28 cellular contexts compared by ENCODE assay signal in the genomic region with DNA sequence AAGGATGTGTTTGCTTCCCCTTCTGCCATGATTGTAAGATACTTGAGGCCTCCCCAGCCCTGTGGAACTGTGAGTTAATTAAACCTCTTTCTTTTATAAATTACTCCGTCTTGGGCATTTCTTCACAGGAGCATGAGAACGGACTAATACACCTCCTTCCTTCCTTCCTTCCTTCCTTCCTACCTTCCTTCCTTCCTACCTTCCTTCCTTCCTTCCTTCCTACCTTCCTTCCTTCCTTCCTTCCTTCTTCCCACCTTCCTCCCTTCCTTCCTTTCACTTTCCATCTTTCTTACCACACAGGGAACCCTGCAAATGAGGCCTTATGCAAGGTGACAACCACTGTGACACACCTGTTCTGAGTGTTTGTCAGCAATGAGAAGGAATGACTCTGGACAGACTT.
DNase-seq lines count a peak whose midpoint lies in the region; ATAC-seq, FAIRE-seq and TF ChIP-seq lines count a peak whose summit lies in the region.
"Had no signal": no experiment of that assay in that cellular context is flagged by ENCODE, and none has a peak within 500 bp of the region (broad histone marks: within the 10 kb centered on the region; RNA-seq: fewer than 3 reads in every experiment).

No MANE protein-coding gene starts in this region.

- H3K27ac Mint-ChIP-seq in activated naive CD8-positive, alpha-beta T cell treated with anti-CD3 and anti-CD28 coated beads, Interleukin-2, amount 10 ng/mL, durations not matched to agents 7 days and 5 days: peak overlapping the region; percentile 70
- no peak overlapping the region for H3K27ac Mint-ChIP-seq in activated naive CD8-positive, alpha-beta T cell treated with anti-CD3 and anti-CD28 coated beads, Interleukin-2, amount 50 U/mL, for 24 hours
- peak overlapping the region; percentile 63 for H3K27ac Mint-ChIP-seq in stimulated activated memory B cell treated with anti-CD40 and anti-IgM and Interleukin-4, amounts not matched to agents 10 μg/mL and 1 μg/mL and 100 μg/mL, for 72 hours
- H3K27ac Mint-ChIP-seq: activated CD4-positive, alpha-beta T cell treated with anti-CD3 and anti-CD28 coated beads, Interleukin-2, amount 10 ng/mL, durations not matched to agents 24 days and 14 days; GM23338; progenitor cell of endocrine pancreas; stimulated activated naive CD8-positive, alpha-beta T cell treated with anti-CD3 and anti-CD28 coated beads, Interleukin-15, amount 100 ng/mL, for 72 hours had no signal

- H4K20me1 ChIP-seq in GM12878 (ENCODE audit: control insufficient read depth, insufficient read depth): no peaks in the 10 kb centered on the region

- intact Hi-C loops in GM12878 (cut with micrococcal nuclease; ENCODE audit: unreplicated experiment) (no loop called here), mucosa of descending colon (cut with DNase I, micrococcal nuclease) (no loop called here)

- DNase-seq in activated naive CD8-positive, alpha-beta T cell treated with anti-CD3 and anti-CD28 coated beads, Interleukin-2, amount 10 ng/mL, durations not matched to agents 7 days and 5 days: no peak
- DNase-seq in activated naive CD8-positive, alpha-beta T cell treated with anti-CD3 and anti-CD28 coated beads, Interleukin-2, amount 50 U/mL, for 24 hours: no peak
- DNase-seq in GM12878 (ENCODE audit: low read depth, low spot score): no peak
- no peak for DNase-seq in mucosa of descending colon
- no peak for DNase-seq in DMS153 (lab: John Stamatoyannopoulos, UW)
- DNase-seq in HPDE6-E6E7 (ENCODE audit: extremely low spot score): no peak
- DNase-seq: 8988T; activated CD4-positive, alpha-beta T cell treated with anti-CD3 and anti-CD28 coated beads, Interleukin-2, amount 10 ng/mL, durations not matched to agents 24 days and 14 days; activated gamma-delta T cell; activated T-cell treated with anti-CD3 and anti-CD28 coated beads, Interleukin-2, amount 50 U/mL, for 1 hour; adrenal gland; brain microvascular endothelial cell; DMS79 treated with DMSO at 0.1 percent for 48 hours; NCI-H1092 treated with DMSO at 0.1 percent for 48 hours; NCI-H187 treated with DMSO at 0.1 percent for 48 hours; NCI-H524; NK-92 treated with Interleukin-12 subunit alpha and Interleukin-12 subunit beta, amount 100 ng/mL, for 24 hours; PC-9; Right ventricle myocardium superior; sigmoid colon; stimulated activated naive CD8-positive, alpha-beta T cell treated with anti-CD3 and anti-CD28 coated beads, Interleukin-15, amount 100 ng/mL, for 72 hours had no signal

- SMC1A ChIA-PET in GM12878 (lab: Charles Lee; ENCODE audit: uncharacterized antibody, unreplicated experiment): no interaction called here

- TF ChIP-seq CTCF in GM12878 (IDR thresholded peaks at IDR 0.05 in 2 of 3, conservative IDR thresholded peaks at IDR 0.05 in 1 of 3; ENCODE audit: control insufficient read depth in 2 of 3, extremely low read depth in 1 of 3, insufficient read depth in 1 of 3, low read depth in 3 of 3, low read length in 3 of 3): no peak
- no peak for TF ChIP-seq CTCF in liver (IDR thresholded peaks at IDR 0.05; ENCODE audit: low read depth, low read length, missing input control)
- TF ChIP-seq CTCF in mucosa of descending colon (IDR thresholded peaks at IDR 0.05): no peak

- H3K4me2 ChIP-seq in GM12878 (ENCODE audit: control insufficient read depth, insufficient read depth): no peak overlapping the region
- H3K4me2 ChIP-seq: GM23338, PC-9 had no signal

- no peak for TF ChIP-seq RAD21 in GM12878 (IDR thresholded peaks at IDR 0.05; ENCODE audit: insufficient read depth, low read depth, low read length)
- no peak for TF ChIP-seq RAD21 in liver (IDR thresholded peaks at IDR 0.05)

- no peak for ATAC-seq in activated naive CD8-positive, alpha-beta T cell treated with anti-CD3 and anti-CD28 coated beads, Interleukin-2, amount 10 ng/mL, durations not matched to agents 7 days and 5 days (ENCODE audit: low read depth)
- no peak for ATAC-seq in activated naive CD8-positive, alpha-beta T cell treated with anti-CD3 and anti-CD28 coated beads, Interleukin-2, amount 50 U/mL, for 24 hours
- no peak for ATAC-seq in GM12878
- ATAC-seq in stimulated activated memory B cell treated with anti-CD40 and anti-IgM and Interleukin-4, amounts not matched to agents 10 μg/mL and 1 μg/mL and 100 μg/mL, for 72 hours: no peak
- ATAC-seq in mucosa of descending colon: no peak
- ATAC-seq: GM23338; stimulated activated naive CD8-positive, alpha-beta T cell treated with anti-CD3 and anti-CD28 coated beads, Interleukin-15, amount 100 ng/mL, for 72 hours had no signal

- TF ChIP-seq EP300 in GM12878 (IDR thresholded peaks at IDR 0.05; ENCODE audit: borderline replicate concordance in 1 of 2, control insufficient read depth in 1 of 2, low read depth in 2 of 2, low read length in 2 of 2): no peak

- no peak overlapping the region for H3K4me3 ChIP-seq in GM12878
- no peak overlapping the region for H3K4me3 ChIP-seq in liver (ENCODE audit: low read depth in 1 of 3, low read length in 3 of 3)
- H3K4me3 ChIP-seq in mucosa of descending colon: no peak overlapping the region
- H3K4me3 ChIP-seq: adrenal gland, GM23338, lung, PC-9, sigmoid colon had no signal

- no peak overlapping the region for H3K4me3 Mint-ChIP-seq in activated naive CD8-positive, alpha-beta T cell treated with anti-CD3 and anti-CD28 coated beads, Interleukin-2, amount 10 ng/mL, durations not matched to agents 7 days and 5 days
- no peak overlapping the region for H3K4me3 Mint-ChIP-seq in activated naive CD8-positive, alpha-beta T cell treated with anti-CD3 and anti-CD28 coated beads, Interleukin-2, amount 50 U/mL, for 24 hours
- no peak overlapping the region for H3K4me3 Mint-ChIP-seq in stimulated activated memory B cell treated with anti-CD40 and anti-IgM and Interleukin-4, amounts not matched to agents 10 μg/mL and 1 μg/mL and 100 μg/mL, for 72 hours
- H3K4me3 Mint-ChIP-seq: activated CD4-positive, alpha-beta T cell treated with anti-CD3 and anti-CD28 coated beads, Interleukin-2, amount 10 ng/mL, durations not matched to agents 24 days and 14 days; GM23338; stimulated activated naive CD8-positive, alpha-beta T cell treated with anti-CD3 and anti-CD28 coated beads, Interleukin-15, amount 100 ng/mL, for 72 hours had no signal

- peaks cover 8% of the 10 kb centered on the region for H3K9me3 Mint-ChIP-seq in activated naive CD8-positive, alpha-beta T cell treated with anti-CD3 and anti-CD28 coated beads, Interleukin-2, amount 10 ng/mL, durations not matched to agents 7 days and 5 days
- peaks cover 19% of the 10 kb centered on the region for H3K9me3 Mint-ChIP-seq in activated naive CD8-positive, alpha-beta T cell treated with anti-CD3 and anti-CD28 coated beads, Interleukin-2, amount 50 U/mL, for 24 hours
- H3K9me3 Mint-ChIP-seq in stimulated activated memory B cell treated with anti-CD40 and anti-IgM and Interleukin-4, amounts not matched to agents 10 μg/mL and 1 μg/mL and 100 μg/mL, for 72 hours: peaks cover 7% of the 10 kb centered on the region

- H3K9me3 ChIP-seq in GM12878 (replicated peaks; ENCODE audit: control insufficient read depth, insufficient read depth, low read length) (peaks cover 2% of the 10 kb centered on the region), liver (ENCODE audit: control insufficient read depth in 4 of 4, low read length in 3 of 4) (no peaks in the 10 kb centered on the region), mucosa of descending colon (no peaks in the 10 kb centered on the region)
- H3K9me3 ChIP-seq: adrenal gland, sigmoid colon had no signal

- H3K27me3 ChIP-seq in GM12878 (replicated peaks in 1 of 2; ENCODE audit: control insufficient read depth in 2 of 2, insufficient read depth in 2 of 2, low read length in 1 of 2) (no peaks in the 10 kb centered on the region), liver (ENCODE audit: control insufficient read depth in 4 of 4, insufficient read depth in 4 of 4, low read length in 3 of 4) (no peaks in the 10 kb centered on the region)
- H3K27me3 ChIP-seq: adrenal gland, brain microvascular endothelial cell, sigmoid colon had no signal

- no peaks in the 10 kb centered on the region for H3K79me2 ChIP-seq in GM12878 (ENCODE audit: control insufficient read depth, insufficient read depth, low read length)

- WGBS in GM12878 (ENCODE audit: insufficient coverage, insufficient replicate concordance, low lambda C conversion rate, missing lambda C conversion rate): 83% methylated on average over 2 of the region's 2 CpGs
- 95% methylated on average over 2 of the region's 2 CpGs for WGBS in liver

- no peaks in the 10 kb centered on the region for H3K36me3 ChIP-seq in GM12878 (ENCODE audit: control insufficient read depth in 2 of 2, insufficient read depth in 2 of 2, low read length in 1 of 2)
- H3K36me3 ChIP-seq in liver (ENCODE audit: control insufficient read depth in 4 of 4, insufficient read depth in 3 of 4, low read depth in 1 of 4, low read length in 3 of 4): no peaks in the 10 kb centered on the region
- H3K36me3 ChIP-seq in mucosa of descending colon (ENCODE audit: low read depth): no peaks in the 10 kb centered on the region
- H3K36me3 ChIP-seq: adrenal gland, brain microvascular endothelial cell, neutrophil, sigmoid colon had no signal

- no peak overlapping the region for H3K27ac ChIP-seq in GM12878 (ENCODE audit: control insufficient read depth, insufficient read depth)
- no peak overlapping the region for H3K27ac ChIP-seq in liver (ENCODE audit: low read depth in 1 of 2, low read length in 2 of 2)
- H3K27ac ChIP-seq: adrenal gland, brain microvascular endothelial cell, epithelial cell of prostate, neutrophil, PC-9, sigmoid colon had no signal

- H3K4me1 ChIP-seq in GM12878 (ENCODE audit: control insufficient read depth, insufficient read depth, low read length) (no peaks in the 10 kb centered on the region), liver (ENCODE audit: control insufficient read depth in 4 of 4, insufficient read depth in 4 of 4, low read length in 3 of 4) (peaks cover 0 to 10% (median 3%) of the 10 kb centered on the region in 4 donors), mucosa of descending colon (ENCODE audit: low read depth) (no peaks in the 10 kb centered on the region)

- H2AFZ ChIP-seq in GM12878 (ENCODE audit: control insufficient read depth, low read depth, low read length): no peak overlapping the region
- H2AFZ ChIP-seq: GM23338, PC-9 had no signal

- no peak overlapping the region for H3K9ac ChIP-seq in GM12878 (ENCODE audit: control insufficient read depth, insufficient read depth, low read length)
- no peak overlapping the region for H3K9ac ChIP-seq in liver (ENCODE audit: low read depth in 1 of 2, low read length in 2 of 2)

- peaks cover 8% of the 10 kb centered on the region for H3K27me3 Mint-ChIP-seq in activated naive CD8-positive, alpha-beta T cell treated with anti-CD3 and anti-CD28 coated beads, Interleukin-2, amount 10 ng/mL, durations not matched to agents 7 days and 5 days
- peaks cover 19% of the 10 kb centered on the region for H3K27me3 Mint-ChIP-seq in activated naive CD8-positive, alpha-beta T cell treated with anti-CD3 and anti-CD28 coated beads, Interleukin-2, amount 50 U/mL, for 24 hours
- no peaks in the 10 kb centered on the region for H3K27me3 Mint-ChIP-seq in stimulated activated memory B cell treated with anti-CD40 and anti-IgM and Interleukin-4, amounts not matched to agents 10 μg/mL and 1 μg/mL and 100 μg/mL, for 72 hours

- CTCF ChIA-PET in GM12878 (lab: Yijun Ruan, JAX): no interaction called here

- RAD21 ChIA-PET in GM12878 (lab: Charles Lee; ENCODE audit: unreplicated experiment): no interaction called here

- BruUV-seq in GM12878 (replicated peaks; lab: Mats Ljungman, UMichigan): no TSS peak

- in situ Hi-C loops in GM12878 (cut with MboI): no loop called here

- peak; percentile 99 for FAIRE-seq in GM12878 (lab: Jason Lieb, UNC)

- TF ChIP-seq POLR2A in GM12878 (IDR thresholded peaks at IDR 0.05; ENCODE audit: low read depth, low read length): no peak

- POLR2A ChIA-PET in activated naive CD8-positive, alpha-beta T cell treated with anti-CD3 and anti-CD28 coated beads, Interleukin-2, amount 10 ng/mL, durations not matched to agents 7 days and 5 days (lab: Charles Lee): no interaction called here
- POLR2A ChIA-PET in GM12878 (lab: Charles Lee): no interaction called here

- H3K4me1 Mint-ChIP-seq in activated naive CD8-positive, alpha-beta T cell treated with anti-CD3 and anti-CD28 coated beads, Interleukin-2, amount 10 ng/mL, durations not matched to agents 7 days and 5 days: no peaks in the 10 kb centered on the region
- peaks cover 12% of the 10 kb centered on the region for H3K4me1 Mint-ChIP-seq in activated naive CD8-positive, alpha-beta T cell treated with anti-CD3 and anti-CD28 coated beads, Interleukin-2, amount 50 U/mL, for 24 hours
- no peaks in the 10 kb centered on the region for H3K4me1 Mint-ChIP-seq in stimulated activated memory B cell treated with anti-CD40 and anti-IgM and Interleukin-4, amounts not matched to agents 10 μg/mL and 1 μg/mL and 100 μg/mL, for 72 hours

- peaks cover 3% of the 10 kb centered on the region for H3K36me3 Mint-ChIP-seq in activated naive CD8-positive, alpha-beta T cell treated with anti-CD3 and anti-CD28 coated beads, Interleukin-2, amount 10 ng/mL, durations not matched to agents 7 days and 5 days
- no peaks in the 10 kb centered on the region for H3K36me3 Mint-ChIP-seq in activated naive CD8-positive, alpha-beta T cell treated with anti-CD3 and anti-CD28 coated beads, Interleukin-2, amount 50 U/mL, for 24 hours (ENCODE audit: low read depth)
- H3K36me3 Mint-ChIP-seq in stimulated activated memory B cell treated with anti-CD40 and anti-IgM and Interleukin-4, amounts not matched to agents 10 μg/mL and 1 μg/mL and 100 μg/mL, for 72 hours: no peaks in the 10 kb centered on the region
